Comparison of ENCODE assay signal across 12 cellular contexts in genomic region chr10:789831-790701, GRCh38.
DNase-seq lines count a peak whose midpoint lies in the region; ATAC-seq, FAIRE-seq and TF ChIP-seq lines count a peak whose summit lies in the region.
"Had no signal": no experiment of that assay in that cellular context is flagged by ENCODE, and none has a peak within 500 bp of the region (broad histone marks: within the 10 kb centered on the region; RNA-seq: fewer than 3 reads in every experiment).

No MANE protein-coding gene starts in this region.

- no peaks in the 10 kb centered on the region for H3K9me3 Mint-ChIP-seq in WTC11
- H3K9me3 Mint-ChIP-seq: activated naive CD4-positive, alpha-beta T cell treated with anti-CD3 and anti-CD28 coated beads, Interleukin-2, amount 50 U/mL, for 24 hours; T-helper 1 cell treated with Interleukin-12 subunit alpha and Interleukin-12 subunit beta and Interleukin-4 antibody, amounts not matched to agents 30 μg/mL and 1 μg/mL, for 36 hours had no signal

- no peak overlapping the region for H3K27ac Mint-ChIP-seq in WTC11
- H3K27ac Mint-ChIP-seq: activated naive CD4-positive, alpha-beta T cell treated with anti-CD3 and anti-CD28 coated beads, Interleukin-2, amount 50 U/mL, for 24 hours; T-helper 1 cell treated with Interleukin-12 subunit alpha and Interleukin-12 subunit beta and Interleukin-4 antibody, amounts not matched to agents 30 μg/mL and 1 μg/mL, for 36 hours had no signal

- no peak overlapping the region for H3K27ac ChIP-seq in skeletal muscle tissue (ENCODE audit: low read depth, low read length)
- H3K27ac ChIP-seq: tibial artery had no signal

- intact Hi-C loops in left colon (cut with DNase I, micrococcal nuclease), result no loop called here

- no peak for TF ChIP-seq CTCF in WTC11 (IDR thresholded peaks at IDR 0.05)

- H3K9me3 ChIP-seq in skeletal muscle tissue (ENCODE audit: control insufficient read depth in 3 of 3, low read length in 3 of 3), result no peaks in the 10 kb centered on the region
- H3K9me3 ChIP-seq: tibial artery had no signal

- no peak for ATAC-seq in WTC11
- peak; percentile 70 for ATAC-seq in left colon

- H3K4me1 ChIP-seq in skeletal muscle tissue (ENCODE audit: control insufficient read depth in 3 of 3, insufficient read depth in 3 of 3, low read length in 3 of 3), result peaks cover 9 to 19% (median 13%) of the 10 kb centered on the region in 3 donors

- H3K27me3 ChIP-seq in skeletal muscle tissue (ENCODE audit: control insufficient read depth in 3 of 3, insufficient read depth in 3 of 3, low read length in 3 of 3), result peaks cover 0 to 17% (median 10%) of the 10 kb centered on the region in 3 donors
- H3K27me3 ChIP-seq: tibial artery had no signal

- peak overlapping the region; percentile 13 to 55 (median 32) for H3K4me3 ChIP-seq in skeletal muscle tissue (ENCODE audit: low read length in 3 of 3)

- H3K4me3 Mint-ChIP-seq in WTC11, result peak overlapping the region; percentile 74
- H3K4me3 Mint-ChIP-seq: activated naive CD4-positive, alpha-beta T cell treated with anti-CD3 and anti-CD28 coated beads, Interleukin-2, amount 50 U/mL, for 24 hours; T-helper 1 cell treated with Interleukin-12 subunit alpha and Interleukin-12 subunit beta and Interleukin-4 antibody, amounts not matched to agents 30 μg/mL and 1 μg/mL, for 36 hours had no signal

- H3K36me3 Mint-ChIP-seq in WTC11, result no peaks in the 10 kb centered on the region
- H3K36me3 Mint-ChIP-seq: activated naive CD4-positive, alpha-beta T cell treated with anti-CD3 and anti-CD28 coated beads, Interleukin-2, amount 50 U/mL, for 24 hours had no signal

- H3K4me1 Mint-ChIP-seq in WTC11, result no peaks in the 10 kb centered on the region
- H3K4me1 Mint-ChIP-seq: activated naive CD4-positive, alpha-beta T cell treated with anti-CD3 and anti-CD28 coated beads, Interleukin-2, amount 50 U/mL, for 24 hours had no signal

- CTCF ChIA-PET in WTC11 (lab: Charles Lee), result interaction anchor here (0.6 to 3.1 kb wide), 15 partner anchors 17 to 532 kb away, joined by 3 to 19 read pairs (median 5); partner anchors contain the start of gene DIP2C

- peaks cover 0 to 4% (median 0%) of the 10 kb centered on the region in 3 donors for H3K36me3 ChIP-seq in skeletal muscle tissue (ENCODE audit: control insufficient read depth in 3 of 3, insufficient read depth in 3 of 3, low read length in 3 of 3)
- H3K36me3 ChIP-seq: tibial artery had no signal

- POLR2A ChIA-PET in WTC11 (lab: Charles Lee), result no interaction called here

- H3K27me3 Mint-ChIP-seq in WTC11 (ENCODE audit: low read depth), result peaks cover 7% of the 10 kb centered on the region

- H3K9ac ChIP-seq in skeletal muscle tissue (ENCODE audit: low read depth in 1 of 3, low read length in 3 of 3), result peak overlapping the region in 1 of 3 donors; percentile 45

- peak; percentile 6 for DNase-seq in GM03348 (ENCODE audit: low spot score)
- no peak for DNase-seq in WTC11 (ENCODE audit: low spot score)
- peak in 1 of 2 donors; percentile 44 for DNase-seq in left colon
- DNase-seq in HTR-8/SVneo (ENCODE audit: insufficient read length, low spot score), result no peak
- DNase-seq in activated CD4-positive, alpha-beta T cell treated with anti-CD3 and anti-CD28 coated beads for 4 hours, result no peak
- DNase-seq in EL, result no peak
- DNase-seq: COR-L47, NCI-H2171 had no signal

- no peak for FAIRE-seq in HTR-8/SVneo (lab: Jason Lieb, UNC)

TF ChIP-seq in WTC11, 78 proteins besides CTCF, POLR2A, EP300 and RAD21:
- TF ChIP-seq SP1 (CRISPR knock-in tag; conservative IDR thresholded peaks at IDR 0.05) (0 out of 2 replicates have a peak, but pooled peaks have one; percentile 27), E2F5 (CRISPR knock-in tag; IDR thresholded peaks at IDR 0.05) (no peak)
TF ChIP-seq in WTC11: peak in this region for 1.
